1 cellular context compared by ENCODE assay signal in the genomic region with DNA sequence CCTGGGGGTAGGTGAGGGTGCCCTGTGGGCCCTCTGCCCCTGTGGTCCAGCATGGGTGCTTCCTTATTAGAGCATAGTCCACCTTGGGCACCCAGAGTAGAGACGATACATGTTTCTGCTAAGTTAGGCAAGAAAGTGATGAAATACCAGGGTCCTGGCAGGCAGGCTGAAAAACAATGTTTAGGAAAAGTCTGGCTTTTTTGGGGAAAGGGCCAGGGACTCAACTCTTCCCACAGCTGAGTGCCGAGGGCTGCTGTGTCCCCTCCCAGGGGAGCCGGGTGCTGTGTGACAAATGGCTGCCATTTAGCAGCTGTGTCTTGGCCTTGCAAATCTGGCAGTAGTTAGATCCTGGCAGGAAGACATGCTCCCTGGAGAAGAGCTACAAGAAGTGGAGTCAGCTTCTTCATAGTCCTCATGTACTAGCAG.
TF ChIP-seq lines count a peak whose summit lies in the region.

No MANE protein-coding gene starts in this region.

TF ChIP-seq in K562, 482 proteins besides CTCF, POLR2A, EP300 and RAD21 (continued from another document and continues in another):
- TF ChIP-seq, protein P1, sequence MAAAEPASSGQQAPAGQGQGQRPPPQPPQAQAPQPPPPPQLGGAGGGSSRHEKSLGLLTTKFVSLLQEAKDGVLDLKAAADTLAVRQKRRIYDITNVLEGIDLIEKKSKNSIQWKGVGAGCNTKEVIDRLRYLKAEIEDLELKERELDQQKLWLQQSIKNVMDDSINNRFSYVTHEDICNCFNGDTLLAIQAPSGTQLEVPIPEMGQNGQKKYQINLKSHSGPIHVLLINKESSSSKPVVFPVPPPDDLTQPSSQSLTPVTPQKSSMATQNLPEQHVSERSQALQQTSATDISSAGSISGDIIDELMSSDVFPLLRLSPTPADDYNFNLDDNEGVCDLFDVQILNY (CRISPR knock-in tag; IDR thresholded peaks at IDR 0.05), result 0 out of 2 replicates have a peak, but pooled peaks have one; percentile 19
- TF ChIP-seq POLR2AphosphoS2 (IDR thresholded peaks at IDR 0.05; ENCODE audit: low read length) (no peak), PML (IDR thresholded peaks at IDR 0.05; ENCODE audit: low read length) (0 out of 2 replicates have a peak, but pooled peaks have one; percentile 4), ETV6 (IDR thresholded peaks at IDR 0.05; ENCODE audit: borderline replicate concordance in 1 of 2, low read depth in 2 of 2, low read length in 1 of 2) (no peak), ETV6 (CRISPR knock-in tag; IDR thresholded peaks at IDR 0.05; ENCODE audit: borderline replicate concordance) (no peak), IFI16 (CRISPR knock-in tag; IDR thresholded peaks at IDR 0.05) (no peak), YY1 (IDR thresholded peaks at IDR 0.05; ENCODE audit: borderline replicate concordance in 1 of 3, control insufficient read depth in 1 of 3, extremely low read depth in 1 of 3, insufficient read depth in 3 of 3, insufficient read length in 1 of 3, insufficient replicate concordance in 2 of 3, low read depth in 1 of 3, low read length in 2 of 3) (peak in 1 of 3 experiments; percentile 42), MAZ (CRISPR knock-in tag; conservative IDR thresholded peaks at IDR 0.05 in 1 of 2, IDR thresholded peaks at IDR 0.05 in 1 of 2) (0 out of 4 replicates have a peak, but pooled peaks of 1 of the 2 experiments have one; percentile 8), SMARCC2 (IDR thresholded peaks at IDR 0.05; ENCODE audit: low read depth) (no peak), ZNF175 (CRISPR knock-in tag; IDR thresholded peaks at IDR 0.05; ENCODE audit: low read depth) (no peak), PHTF2 (CRISPR knock-in tag; IDR thresholded peaks at IDR 0.05) (no peak), ZNF561 (CRISPR knock-in tag; conservative IDR thresholded peaks at IDR 0.05) (no peak), CEBPG (CRISPR knock-in tag; IDR thresholded peaks at IDR 0.05) (peak; percentile 57; the same call in 1 of the 2 replicates), CEBPG (tag; conservative IDR thresholded peaks at IDR 0.05 in 1 of 2, IDR thresholded peaks at IDR 0.05 in 1 of 2) (peak; percentile 51 to 89; a peak in 3 of 4 replicates), ZNF766 (CRISPR knock-in tag; conservative IDR thresholded peaks at IDR 0.05) (peak; percentile 43; the same call in 1 of the 2 replicates), ATF7 (IDR thresholded peaks at IDR 0.05) (no peak), ZNF75A (CRISPR knock-in tag; IDR thresholded peaks at IDR 0.05) (no peak), CSDE1 (IDR thresholded peaks at IDR 0.05) (no peak), FOXA1 (IDR thresholded peaks at IDR 0.05; ENCODE audit: borderline replicate concordance) (no peak)
- TF ChIP-seq, protein P2, sequence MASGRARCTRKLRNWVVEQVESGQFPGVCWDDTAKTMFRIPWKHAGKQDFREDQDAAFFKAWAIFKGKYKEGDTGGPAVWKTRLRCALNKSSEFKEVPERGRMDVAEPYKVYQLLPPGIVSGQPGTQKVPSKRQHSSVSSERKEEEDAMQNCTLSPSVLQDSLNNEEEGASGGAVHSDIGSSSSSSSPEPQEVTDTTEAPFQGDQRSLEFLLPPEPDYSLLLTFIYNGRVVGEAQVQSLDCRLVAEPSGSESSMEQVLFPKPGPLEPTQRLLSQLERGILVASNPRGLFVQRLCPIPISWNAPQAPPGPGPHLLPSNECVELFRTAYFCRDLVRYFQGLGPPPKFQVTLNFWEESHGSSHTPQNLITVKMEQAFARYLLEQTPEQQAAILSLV (tag; IDR thresholded peaks at IDR 0.05), result no peak
- TF ChIP-seq, protein P3, sequence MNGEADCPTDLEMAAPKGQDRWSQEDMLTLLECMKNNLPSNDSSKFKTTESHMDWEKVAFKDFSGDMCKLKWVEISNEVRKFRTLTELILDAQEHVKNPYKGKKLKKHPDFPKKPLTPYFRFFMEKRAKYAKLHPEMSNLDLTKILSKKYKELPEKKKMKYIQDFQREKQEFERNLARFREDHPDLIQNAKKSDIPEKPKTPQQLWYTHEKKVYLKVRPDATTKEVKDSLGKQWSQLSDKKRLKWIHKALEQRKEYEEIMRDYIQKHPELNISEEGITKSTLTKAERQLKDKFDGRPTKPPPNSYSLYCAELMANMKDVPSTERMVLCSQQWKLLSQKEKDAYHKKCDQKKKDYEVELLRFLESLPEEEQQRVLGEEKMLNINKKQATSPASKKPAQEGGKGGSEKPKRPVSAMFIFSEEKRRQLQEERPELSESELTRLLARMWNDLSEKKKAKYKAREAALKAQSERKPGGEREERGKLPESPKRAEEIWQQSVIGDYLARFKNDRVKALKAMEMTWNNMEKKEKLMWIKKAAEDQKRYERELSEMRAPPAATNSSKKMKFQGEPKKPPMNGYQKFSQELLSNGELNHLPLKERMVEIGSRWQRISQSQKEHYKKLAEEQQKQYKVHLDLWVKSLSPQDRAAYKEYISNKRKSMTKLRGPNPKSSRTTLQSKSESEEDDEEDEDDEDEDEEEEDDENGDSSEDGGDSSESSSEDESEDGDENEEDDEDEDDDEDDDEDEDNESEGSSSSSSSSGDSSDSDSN (IDR thresholded peaks at IDR 0.05; ENCODE audit: borderline replicate concordance in 1 of 2, low read depth in 2 of 2, low read length in 2 of 2), result no peak
- TF ChIP-seq, protein P4, sequence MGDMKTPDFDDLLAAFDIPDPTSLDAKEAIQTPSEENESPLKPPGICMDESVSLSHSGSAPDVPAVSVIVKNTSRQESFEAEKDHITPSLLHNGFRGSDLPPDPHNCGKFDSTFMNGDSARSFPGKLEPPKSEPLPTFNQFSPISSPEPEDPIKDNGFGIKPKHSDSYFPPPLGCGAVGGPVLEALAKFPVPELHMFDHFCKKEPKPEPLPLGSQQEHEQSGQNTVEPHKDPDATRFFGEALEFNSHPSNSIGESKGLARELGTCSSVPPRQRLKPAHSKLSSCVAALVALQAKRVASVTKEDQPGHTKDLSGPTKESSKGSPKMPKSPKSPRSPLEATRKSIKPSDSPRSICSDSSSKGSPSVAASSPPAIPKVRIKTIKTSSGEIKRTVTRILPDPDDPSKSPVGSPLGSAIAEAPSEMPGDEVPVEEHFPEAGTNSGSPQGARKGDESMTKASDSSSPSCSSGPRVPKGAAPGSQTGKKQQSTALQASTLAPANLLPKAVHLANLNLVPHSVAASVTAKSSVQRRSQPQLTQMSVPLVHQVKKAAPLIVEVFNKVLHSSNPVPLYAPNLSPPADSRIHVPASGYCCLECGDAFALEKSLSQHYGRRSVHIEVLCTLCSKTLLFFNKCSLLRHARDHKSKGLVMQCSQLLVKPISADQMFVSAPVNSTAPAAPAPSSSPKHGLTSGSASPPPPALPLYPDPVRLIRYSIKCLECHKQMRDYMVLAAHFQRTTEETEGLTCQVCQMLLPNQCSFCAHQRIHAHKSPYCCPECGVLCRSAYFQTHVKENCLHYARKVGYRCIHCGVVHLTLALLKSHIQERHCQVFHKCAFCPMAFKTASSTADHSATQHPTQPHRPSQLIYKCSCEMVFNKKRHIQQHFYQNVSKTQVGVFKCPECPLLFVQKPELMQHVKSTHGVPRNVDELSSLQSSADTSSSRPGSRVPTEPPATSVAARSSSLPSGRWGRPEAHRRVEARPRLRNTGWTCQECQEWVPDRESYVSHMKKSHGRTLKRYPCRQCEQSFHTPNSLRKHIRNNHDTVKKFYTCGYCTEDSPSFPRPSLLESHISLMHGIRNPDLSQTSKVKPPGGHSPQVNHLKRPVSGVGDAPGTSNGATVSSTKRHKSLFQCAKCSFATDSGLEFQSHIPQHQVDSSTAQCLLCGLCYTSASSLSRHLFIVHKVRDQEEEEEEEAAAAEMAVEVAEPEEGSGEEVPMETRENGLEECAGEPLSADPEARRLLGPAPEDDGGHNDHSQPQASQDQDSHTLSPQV (IDR thresholded peaks at IDR 0.05), result peak; percentile 42; the same call in 1 of the 2 replicates
- TF ChIP-seq, protein P5, sequence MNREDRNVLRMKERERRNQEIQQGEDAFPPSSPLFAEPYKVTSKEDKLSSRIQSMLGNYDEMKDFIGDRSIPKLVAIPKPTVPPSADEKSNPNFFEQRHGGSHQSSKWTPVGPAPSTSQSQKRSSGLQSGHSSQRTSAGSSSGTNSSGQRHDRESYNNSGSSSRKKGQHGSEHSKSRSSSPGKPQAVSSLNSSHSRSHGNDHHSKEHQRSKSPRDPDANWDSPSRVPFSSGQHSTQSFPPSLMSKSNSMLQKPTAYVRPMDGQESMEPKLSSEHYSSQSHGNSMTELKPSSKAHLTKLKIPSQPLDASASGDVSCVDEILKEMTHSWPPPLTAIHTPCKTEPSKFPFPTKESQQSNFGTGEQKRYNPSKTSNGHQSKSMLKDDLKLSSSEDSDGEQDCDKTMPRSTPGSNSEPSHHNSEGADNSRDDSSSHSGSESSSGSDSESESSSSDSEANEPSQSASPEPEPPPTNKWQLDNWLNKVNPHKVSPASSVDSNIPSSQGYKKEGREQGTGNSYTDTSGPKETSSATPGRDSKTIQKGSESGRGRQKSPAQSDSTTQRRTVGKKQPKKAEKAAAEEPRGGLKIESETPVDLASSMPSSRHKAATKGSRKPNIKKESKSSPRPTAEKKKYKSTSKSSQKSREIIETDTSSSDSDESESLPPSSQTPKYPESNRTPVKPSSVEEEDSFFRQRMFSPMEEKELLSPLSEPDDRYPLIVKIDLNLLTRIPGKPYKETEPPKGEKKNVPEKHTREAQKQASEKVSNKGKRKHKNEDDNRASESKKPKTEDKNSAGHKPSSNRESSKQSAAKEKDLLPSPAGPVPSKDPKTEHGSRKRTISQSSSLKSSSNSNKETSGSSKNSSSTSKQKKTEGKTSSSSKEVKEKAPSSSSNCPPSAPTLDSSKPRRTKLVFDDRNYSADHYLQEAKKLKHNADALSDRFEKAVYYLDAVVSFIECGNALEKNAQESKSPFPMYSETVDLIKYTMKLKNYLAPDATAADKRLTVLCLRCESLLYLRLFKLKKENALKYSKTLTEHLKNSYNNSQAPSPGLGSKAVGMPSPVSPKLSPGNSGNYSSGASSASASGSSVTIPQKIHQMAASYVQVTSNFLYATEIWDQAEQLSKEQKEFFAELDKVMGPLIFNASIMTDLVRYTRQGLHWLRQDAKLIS (CRISPR knock-in tag; IDR thresholded peaks at IDR 0.05), result no peak
- TF ChIP-seq, protein P6, sequence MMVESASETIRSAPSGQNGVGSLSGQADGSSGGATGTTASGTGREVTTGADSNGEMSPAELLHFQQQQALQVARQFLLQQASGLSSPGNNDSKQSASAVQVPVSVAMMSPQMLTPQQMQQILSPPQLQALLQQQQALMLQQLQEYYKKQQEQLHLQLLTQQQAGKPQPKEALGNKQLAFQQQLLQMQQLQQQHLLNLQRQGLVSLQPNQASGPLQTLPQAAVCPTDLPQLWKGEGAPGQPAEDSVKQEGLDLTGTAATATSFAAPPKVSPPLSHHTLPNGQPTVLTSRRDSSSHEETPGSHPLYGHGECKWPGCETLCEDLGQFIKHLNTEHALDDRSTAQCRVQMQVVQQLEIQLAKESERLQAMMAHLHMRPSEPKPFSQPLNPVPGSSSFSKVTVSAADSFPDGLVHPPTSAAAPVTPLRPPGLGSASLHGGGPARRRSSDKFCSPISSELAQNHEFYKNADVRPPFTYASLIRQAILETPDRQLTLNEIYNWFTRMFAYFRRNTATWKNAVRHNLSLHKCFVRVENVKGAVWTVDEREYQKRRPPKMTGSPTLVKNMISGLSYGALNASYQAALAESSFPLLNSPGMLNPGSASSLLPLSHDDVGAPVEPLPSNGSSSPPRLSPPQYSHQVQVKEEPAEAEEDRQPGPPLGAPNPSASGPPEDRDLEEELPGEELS (CRISPR knock-in tag; IDR thresholded peaks at IDR 0.05; ENCODE audit: borderline replicate concordance), result no peak
- TF ChIP-seq, protein P7, sequence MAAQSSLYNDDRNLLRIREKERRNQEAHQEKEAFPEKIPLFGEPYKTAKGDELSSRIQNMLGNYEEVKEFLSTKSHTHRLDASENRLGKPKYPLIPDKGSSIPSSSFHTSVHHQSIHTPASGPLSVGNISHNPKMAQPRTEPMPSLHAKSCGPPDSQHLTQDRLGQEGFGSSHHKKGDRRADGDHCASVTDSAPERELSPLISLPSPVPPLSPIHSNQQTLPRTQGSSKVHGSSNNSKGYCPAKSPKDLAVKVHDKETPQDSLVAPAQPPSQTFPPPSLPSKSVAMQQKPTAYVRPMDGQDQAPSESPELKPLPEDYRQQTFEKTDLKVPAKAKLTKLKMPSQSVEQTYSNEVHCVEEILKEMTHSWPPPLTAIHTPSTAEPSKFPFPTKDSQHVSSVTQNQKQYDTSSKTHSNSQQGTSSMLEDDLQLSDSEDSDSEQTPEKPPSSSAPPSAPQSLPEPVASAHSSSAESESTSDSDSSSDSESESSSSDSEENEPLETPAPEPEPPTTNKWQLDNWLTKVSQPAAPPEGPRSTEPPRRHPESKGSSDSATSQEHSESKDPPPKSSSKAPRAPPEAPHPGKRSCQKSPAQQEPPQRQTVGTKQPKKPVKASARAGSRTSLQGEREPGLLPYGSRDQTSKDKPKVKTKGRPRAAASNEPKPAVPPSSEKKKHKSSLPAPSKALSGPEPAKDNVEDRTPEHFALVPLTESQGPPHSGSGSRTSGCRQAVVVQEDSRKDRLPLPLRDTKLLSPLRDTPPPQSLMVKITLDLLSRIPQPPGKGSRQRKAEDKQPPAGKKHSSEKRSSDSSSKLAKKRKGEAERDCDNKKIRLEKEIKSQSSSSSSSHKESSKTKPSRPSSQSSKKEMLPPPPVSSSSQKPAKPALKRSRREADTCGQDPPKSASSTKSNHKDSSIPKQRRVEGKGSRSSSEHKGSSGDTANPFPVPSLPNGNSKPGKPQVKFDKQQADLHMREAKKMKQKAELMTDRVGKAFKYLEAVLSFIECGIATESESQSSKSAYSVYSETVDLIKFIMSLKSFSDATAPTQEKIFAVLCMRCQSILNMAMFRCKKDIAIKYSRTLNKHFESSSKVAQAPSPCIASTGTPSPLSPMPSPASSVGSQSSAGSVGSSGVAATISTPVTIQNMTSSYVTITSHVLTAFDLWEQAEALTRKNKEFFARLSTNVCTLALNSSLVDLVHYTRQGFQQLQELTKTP (IDR thresholded peaks at IDR 0.05; ENCODE audit: low read depth in 1 of 2, partially characterized antibody in 2 of 2), result peak in 1 of 2 experiments; percentile 83
- TF ChIP-seq, protein P8, sequence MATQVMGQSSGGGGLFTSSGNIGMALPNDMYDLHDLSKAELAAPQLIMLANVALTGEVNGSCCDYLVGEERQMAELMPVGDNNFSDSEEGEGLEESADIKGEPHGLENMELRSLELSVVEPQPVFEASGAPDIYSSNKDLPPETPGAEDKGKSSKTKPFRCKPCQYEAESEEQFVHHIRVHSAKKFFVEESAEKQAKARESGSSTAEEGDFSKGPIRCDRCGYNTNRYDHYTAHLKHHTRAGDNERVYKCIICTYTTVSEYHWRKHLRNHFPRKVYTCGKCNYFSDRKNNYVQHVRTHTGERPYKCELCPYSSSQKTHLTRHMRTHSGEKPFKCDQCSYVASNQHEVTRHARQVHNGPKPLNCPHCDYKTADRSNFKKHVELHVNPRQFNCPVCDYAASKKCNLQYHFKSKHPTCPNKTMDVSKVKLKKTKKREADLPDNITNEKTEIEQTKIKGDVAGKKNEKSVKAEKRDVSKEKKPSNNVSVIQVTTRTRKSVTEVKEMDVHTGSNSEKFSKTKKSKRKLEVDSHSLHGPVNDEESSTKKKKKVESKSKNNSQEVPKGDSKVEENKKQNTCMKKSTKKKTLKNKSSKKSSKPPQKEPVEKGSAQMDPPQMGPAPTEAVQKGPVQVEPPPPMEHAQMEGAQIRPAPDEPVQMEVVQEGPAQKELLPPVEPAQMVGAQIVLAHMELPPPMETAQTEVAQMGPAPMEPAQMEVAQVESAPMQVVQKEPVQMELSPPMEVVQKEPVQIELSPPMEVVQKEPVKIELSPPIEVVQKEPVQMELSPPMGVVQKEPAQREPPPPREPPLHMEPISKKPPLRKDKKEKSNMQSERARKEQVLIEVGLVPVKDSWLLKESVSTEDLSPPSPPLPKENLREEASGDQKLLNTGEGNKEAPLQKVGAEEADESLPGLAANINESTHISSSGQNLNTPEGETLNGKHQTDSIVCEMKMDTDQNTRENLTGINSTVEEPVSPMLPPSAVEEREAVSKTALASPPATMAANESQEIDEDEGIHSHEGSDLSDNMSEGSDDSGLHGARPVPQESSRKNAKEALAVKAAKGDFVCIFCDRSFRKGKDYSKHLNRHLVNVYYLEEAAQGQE (CRISPR knock-in tag; IDR thresholded peaks at IDR 0.05; ENCODE audit: low read depth), result no peak
